Comparison of ENCODE assay signal across 17 cellular contexts in genomic region chr4:138037716-138038115, GRCh38.
A peak's percentile ranks its signal among the peaks of the same experiment; 100 is the strongest.
DNase-seq lines count a peak whose midpoint lies in the region; ATAC-seq and TF ChIP-seq lines count a peak whose summit lies in the region.
"Had no signal": no experiment of that assay in that cellular context is flagged by ENCODE, and none has a peak within 500 bp of the region (broad histone marks: within the 10 kb centered on the region; RNA-seq: fewer than 3 reads in every experiment).

No MANE protein-coding gene starts in this region.

- intact Hi-C loops in left lung (cut with DNase I): loop anchor here in 1 of 2 donors (10.0 kb wide), 2 partner anchors 47 to 837 kb away; no protein-coding TSS in a partner anchor

- H3K27ac Mint-ChIP-seq in HFFc6: peak overlapping the region; percentile 65
- H3K27ac Mint-ChIP-seq in stimulated activated memory B cell treated with anti-CD40 and anti-IgM and Interleukin-4, amounts not matched to agents 10 μg/mL and 1 μg/mL and 100 μg/mL, for 72 hours: no peak overlapping the region
- H3K27ac Mint-ChIP-seq: activated CD4-positive, alpha-beta memory T cell treated with anti-CD3 and anti-CD28 coated beads, Interleukin-2, amount 10 ng/mL, durations not matched to agents 7 days and 5 days had no signal

- no peak overlapping the region for H3K27ac ChIP-seq in left lung
- H3K27ac ChIP-seq: BLaER1 treated with 17β-estradiol and CSF1 and Interleukin-3, amounts not matched to agents 10 nM and 100 nM; parathyroid adenoma; SJSA1 had no signal

- no peak overlapping the region for H3K4me3 Mint-ChIP-seq in HFFc6
- H3K4me3 Mint-ChIP-seq in stimulated activated memory B cell treated with anti-CD40 and anti-IgM and Interleukin-4, amounts not matched to agents 10 μg/mL and 1 μg/mL and 100 μg/mL, for 72 hours: no peak overlapping the region
- H3K4me3 Mint-ChIP-seq: activated CD4-positive, alpha-beta memory T cell treated with anti-CD3 and anti-CD28 coated beads, Interleukin-2, amount 10 ng/mL, durations not matched to agents 7 days and 5 days had no signal

- 0 out of 2 replicates have a peak, but pooled peaks cover 4% of the 10 kb centered on the region for H3K9me3 Mint-ChIP-seq in HFFc6
- H3K9me3 Mint-ChIP-seq in stimulated activated memory B cell treated with anti-CD40 and anti-IgM and Interleukin-4, amounts not matched to agents 10 μg/mL and 1 μg/mL and 100 μg/mL, for 72 hours: no peaks in the 10 kb centered on the region
- H3K9me3 Mint-ChIP-seq: activated CD4-positive, alpha-beta memory T cell treated with anti-CD3 and anti-CD28 coated beads, Interleukin-2, amount 10 ng/mL, durations not matched to agents 7 days and 5 days had no signal

- H3K4me3 ChIP-seq in AG09309 (ENCODE audit: control insufficient read depth, low read depth, low read length) (no peak overlapping the region), choroid plexus epithelial cell (ENCODE audit: low read depth, low read length) (no peak overlapping the region), left lung (no peak overlapping the region)
- H3K4me3 ChIP-seq: BLaER1 treated with 17β-estradiol and CSF1 and Interleukin-3, amounts not matched to agents 10 nM and 100 nM; SJSA1 had no signal

- TF ChIP-seq CTCF in AG09309 (IDR thresholded peaks at IDR 0.05; ENCODE audit: control insufficient read depth, insufficient read depth, low read depth, low read length, missing control alignments) (no peak), HFFc6 (IDR thresholded peaks at IDR 0.05) (no peak), choroid plexus epithelial cell (conservative IDR thresholded peaks at IDR 0.05; ENCODE audit: low read depth, low read length) (no peak), left lung (IDR thresholded peaks at IDR 0.05) (no peak)

- no peaks in the 10 kb centered on the region for H3K9me3 ChIP-seq in left lung
- H3K9me3 ChIP-seq: BLaER1 treated with 17β-estradiol and CSF1 and Interleukin-3, amounts not matched to agents 10 nM and 100 nM; SJSA1 had no signal

- H3K4me1 ChIP-seq in left lung: no peaks in the 10 kb centered on the region
- H3K4me1 ChIP-seq: parathyroid adenoma had no signal

- ATAC-seq in left lung: peak; percentile 36
- no peak for ATAC-seq in stimulated activated memory B cell treated with anti-CD40 and anti-IgM and Interleukin-4, amounts not matched to agents 10 μg/mL and 1 μg/mL and 100 μg/mL, for 72 hours
- ATAC-seq: esophagus mucosa had no signal

- no peaks in the 10 kb centered on the region for H3K36me3 ChIP-seq in left lung
- H3K36me3 ChIP-seq: SJSA1 had no signal

- H3K27me3 Mint-ChIP-seq in HFFc6 (ENCODE audit: insufficient read depth): no peaks in the 10 kb centered on the region
- no peaks in the 10 kb centered on the region for H3K27me3 Mint-ChIP-seq in stimulated activated memory B cell treated with anti-CD40 and anti-IgM and Interleukin-4, amounts not matched to agents 10 μg/mL and 1 μg/mL and 100 μg/mL, for 72 hours
- H3K27me3 Mint-ChIP-seq: activated CD4-positive, alpha-beta memory T cell treated with anti-CD3 and anti-CD28 coated beads, Interleukin-2, amount 10 ng/mL, durations not matched to agents 7 days and 5 days had no signal

- H3K36me3 Mint-ChIP-seq in HFFc6 (ENCODE audit: low read depth): peaks cover 7% of the 10 kb centered on the region; the same call in 1 of the 2 replicates
- H3K36me3 Mint-ChIP-seq in stimulated activated memory B cell treated with anti-CD40 and anti-IgM and Interleukin-4, amounts not matched to agents 10 μg/mL and 1 μg/mL and 100 μg/mL, for 72 hours: no peaks in the 10 kb centered on the region

- H3K4me1 Mint-ChIP-seq in HFFc6 (ENCODE audit: low read depth): peaks cover 58% of the 10 kb centered on the region
- peaks cover 13% of the 10 kb centered on the region for H3K4me1 Mint-ChIP-seq in stimulated activated memory B cell treated with anti-CD40 and anti-IgM and Interleukin-4, amounts not matched to agents 10 μg/mL and 1 μg/mL and 100 μg/mL, for 72 hours
- H3K4me1 Mint-ChIP-seq: activated CD4-positive, alpha-beta memory T cell treated with anti-CD3 and anti-CD28 coated beads, Interleukin-2, amount 10 ng/mL, durations not matched to agents 7 days and 5 days had no signal

- H3K27me3 ChIP-seq in left lung: no peaks in the 10 kb centered on the region
- H3K27me3 ChIP-seq: BLaER1 treated with 17β-estradiol and CSF1 and Interleukin-3, amounts not matched to agents 10 nM and 100 nM; SJSA1 had no signal

- peak; percentile 46 for DNase-seq in AG09309 (ENCODE audit: low read depth)
- peak; percentile 61 for DNase-seq in HFFc6
- DNase-seq in choroid plexus epithelial cell (ENCODE audit: low read depth): peak; percentile 62
- DNase-seq in left lung: no peak
- no peak for DNase-seq in Kasumi-1 (lab: John Stamatoyannopoulos, UW)
- DNase-seq in HuH-7.5 (ENCODE audit: low spot score): no peak
- no peak for DNase-seq in NCI-H1092 (lab: John Stamatoyannopoulos, UW)
- DNase-seq: activated CD4-positive, alpha-beta memory T cell treated with anti-CD3 and anti-CD28 coated beads, Interleukin-2, amount 10 ng/mL, durations not matched to agents 7 days and 5 days; amygdala; cortex of kidney; mesendoderm; stimulated activated CD4-positive, alpha-beta T cell treated with anti-CD3 and anti-CD28 coated beads, Interleukin-12 subunit alpha, Interleukin-12 subunit beta, amount 100 ng/mL, for 4 hours had no signal

Comparison
In these comparisons a context has a peak if more than half of its experiments do, and no peak if none do; other contexts are left out.
1. DNase-seq: peak in AG09309 (single experiment), HFFc6 (single experiment) and choroid plexus epithelial cell (single experiment); none in left lung (0 of 2), Kasumi-1 (0 of 2), HuH-7.5 (single experiment) and NCI-H1092 (single experiment).